In the genomic region with DNA sequence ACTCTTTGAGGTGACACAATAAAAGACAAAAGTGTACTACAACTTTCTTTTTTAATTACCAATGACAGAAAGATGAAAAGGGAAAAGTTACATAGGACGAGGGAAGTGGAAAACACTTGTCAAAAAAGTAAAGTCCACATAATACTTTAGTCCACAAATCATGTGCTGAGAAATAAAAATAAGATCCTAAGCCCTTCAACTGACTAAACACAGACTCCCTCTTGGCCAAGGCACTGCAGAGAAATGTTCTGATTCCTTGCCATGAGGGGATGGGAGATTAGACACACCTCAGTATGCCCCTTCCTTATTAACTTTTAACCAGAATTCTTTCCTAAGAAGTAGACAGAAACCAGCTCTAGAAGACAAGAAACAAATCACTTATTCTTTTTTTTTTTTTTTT, we compare ENCODE assay signal across 3 cellular contexts.
"Had no signal": no experiment of that assay in that cellular context is flagged by ENCODE, and none has a peak within 500 bp of the region (broad histone marks: within the 10 kb centered on the region; RNA-seq: fewer than 3 reads in every experiment).

No MANE protein-coding gene starts in this region.

- DNase-seq: GDM1, GF-D8 had no signal

- ATAC-seq: GM12878 had no signal

- H3K4me3 ChIP-seq: GM12878 had no signal
